Comparison of ENCODE assay signal across 8 cellular contexts in the genomic region with DNA sequence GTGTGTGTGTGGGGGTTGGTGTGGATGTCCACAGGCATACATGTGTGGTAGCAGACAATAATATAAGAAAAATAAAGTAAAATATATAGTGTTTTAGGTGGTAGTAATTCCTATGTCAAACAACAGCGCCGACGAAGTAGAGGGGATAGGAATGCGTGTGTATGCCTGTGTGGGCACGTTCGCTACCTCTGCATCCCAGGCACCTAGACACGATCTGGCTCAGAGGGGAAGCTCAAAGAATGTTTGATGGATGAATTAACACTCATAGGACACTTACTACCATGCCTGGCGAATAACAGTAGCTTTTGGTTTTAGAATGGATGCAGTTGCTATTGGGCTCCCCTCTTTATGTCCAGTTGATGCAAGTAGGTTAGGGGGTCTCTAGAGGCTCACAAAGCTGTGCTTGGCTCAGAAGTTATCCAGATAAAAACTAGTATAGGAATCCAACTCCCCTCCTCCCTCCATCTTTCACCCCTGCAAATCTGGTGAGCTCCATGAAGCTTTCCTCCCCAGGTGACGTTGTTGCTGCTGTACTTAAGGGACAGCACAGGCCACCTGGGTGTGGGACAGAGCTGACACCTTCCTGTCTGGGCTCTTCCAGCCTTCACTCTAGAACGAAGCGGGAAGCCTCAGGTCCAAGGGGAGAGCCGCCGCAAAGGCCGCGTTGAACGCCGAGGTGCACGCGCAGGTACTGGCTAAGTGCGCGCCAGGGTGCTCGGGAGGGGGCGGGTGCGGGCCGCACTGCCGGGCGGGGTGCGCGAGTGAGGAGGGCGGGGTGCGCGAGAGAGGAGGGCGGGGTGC.
DNase-seq lines count a peak whose midpoint lies in the region; ATAC-seq and TF ChIP-seq lines count a peak whose summit lies in the region.

No MANE protein-coding gene starts in this region.

- H3K27me3 Mint-ChIP-seq in natural killer cell treated with Interleukin-12 subunit alpha and Interleukin-12 subunit beta and Interleukin-15 and Interleukin-18, amount 100 ng/mL, for 72 hours, result peaks cover 13 to 28% of the 10 kb centered on the region in 2 donors
- peaks cover 4 to 5% of the 10 kb centered on the region in 2 donors for H3K27me3 Mint-ChIP-seq in stimulated activated naive B cell treated with anti-CD40 and anti-IgM and Interleukin-4, amounts not matched to agents 10 μg/mL and 1 μg/mL and 100 μg/mL, for 72 hours

- H3K4me3 Mint-ChIP-seq in natural killer cell treated with Interleukin-12 subunit alpha and Interleukin-12 subunit beta and Interleukin-15 and Interleukin-18, amount 100 ng/mL, for 72 hours, result peak overlapping the region; percentile 71
- peak overlapping the region; percentile 82 to 85 for H3K4me3 Mint-ChIP-seq in stimulated activated naive B cell treated with anti-CD40 and anti-IgM and Interleukin-4, amounts not matched to agents 10 μg/mL and 1 μg/mL and 100 μg/mL, for 72 hours

- no peaks in the 10 kb centered on the region for H3K9me3 Mint-ChIP-seq in natural killer cell treated with Interleukin-12 subunit alpha and Interleukin-12 subunit beta and Interleukin-15 and Interleukin-18, amount 100 ng/mL, for 72 hours
- no peaks in the 10 kb centered on the region for H3K9me3 Mint-ChIP-seq in stimulated activated naive B cell treated with anti-CD40 and anti-IgM and Interleukin-4, amounts not matched to agents 10 μg/mL and 1 μg/mL and 100 μg/mL, for 72 hours

- ATAC-seq in GM18511 (IDR thresholded peaks at IDR 0.05; ENCODE audit: unreplicated experiment) (peak; percentile 39), HG03354 (IDR thresholded peaks at IDR 0.05; ENCODE audit: poor library complexity, severe bottlenecking, unreplicated experiment) (no peak)
- ATAC-seq in natural killer cell treated with Interleukin-12 subunit alpha and Interleukin-12 subunit beta and Interleukin-15 and Interleukin-18, amount 100 ng/mL, for 72 hours, result peak; percentile 67 to 86
- ATAC-seq in stimulated activated naive B cell treated with anti-CD40 and anti-IgM and Interleukin-4, amounts not matched to agents 10 μg/mL and 1 μg/mL and 100 μg/mL, for 72 hours (replicated peaks), result peak; percentile 59 to 60

- TF ChIP-seq CTCF in epithelial cell of esophagus (IDR thresholded peaks at IDR 0.05; ENCODE audit: insufficient read depth, low read depth, low read length, missing control alignments), result no peak

- no peaks in the 10 kb centered on the region for H3K36me3 Mint-ChIP-seq in natural killer cell treated with Interleukin-12 subunit alpha and Interleukin-12 subunit beta and Interleukin-15 and Interleukin-18, amount 100 ng/mL, for 72 hours
- H3K36me3 Mint-ChIP-seq in stimulated activated naive B cell treated with anti-CD40 and anti-IgM and Interleukin-4, amounts not matched to agents 10 μg/mL and 1 μg/mL and 100 μg/mL, for 72 hours, result no peaks in the 10 kb centered on the region

- H3K4me1 Mint-ChIP-seq in natural killer cell treated with Interleukin-12 subunit alpha and Interleukin-12 subunit beta and Interleukin-15 and Interleukin-18, amount 100 ng/mL, for 72 hours (ENCODE audit: low read depth in 2 of 2), result peaks cover 4 to 6% of the 10 kb centered on the region in 2 donors
- H3K4me1 Mint-ChIP-seq in stimulated activated naive B cell treated with anti-CD40 and anti-IgM and Interleukin-4, amounts not matched to agents 10 μg/mL and 1 μg/mL and 100 μg/mL, for 72 hours, result peaks cover 9 to 15% of the 10 kb centered on the region in 2 donors

- peak overlapping the region; percentile 41 for H3K4me3 ChIP-seq in epithelial cell of esophagus (ENCODE audit: low read length)

- no peak overlapping the region for H3K27ac Mint-ChIP-seq in natural killer cell treated with Interleukin-12 subunit alpha and Interleukin-12 subunit beta and Interleukin-15 and Interleukin-18, amount 100 ng/mL, for 72 hours
- H3K27ac Mint-ChIP-seq in stimulated activated naive B cell treated with anti-CD40 and anti-IgM and Interleukin-4, amounts not matched to agents 10 μg/mL and 1 μg/mL and 100 μg/mL, for 72 hours, result peak overlapping the region; percentile 86

- DNase-seq in NCI-H146 (lab: John Stamatoyannopoulos, UW), result peak; percentile 67
- DNase-seq in activated CD8-positive, alpha-beta memory T cell treated with anti-CD3 and anti-CD28 coated beads, Interleukin-2, amount 50 U/mL, for 4 hours, result peak; percentile 77
- peak; percentile 65 for DNase-seq in epithelial cell of esophagus (ENCODE audit: low read depth)
- DNase-seq in natural killer cell treated with Interleukin-12 subunit alpha and Interleukin-12 subunit beta and Interleukin-15 and Interleukin-18, amount 100 ng/mL, for 72 hours (ENCODE audit: low spot score), result no peak
- peak; percentile 24 for DNase-seq in stimulated activated naive B cell treated with anti-CD40 and anti-IgM and Interleukin-4, amounts not matched to agents 10 μg/mL and 1 μg/mL and 100 μg/mL, for 72 hours
- DNase-seq in NCI-H2196 treated with DMSO at 0.1 percent for 48 hours (lab: John Stamatoyannopoulos, UW; ENCODE audit: unreplicated experiment), result no peak

Comparison
In these comparisons a context has a peak if more than half of its experiments do, and no peak if none do; other contexts are left out.
1. DNase-seq: peak in NCI-H146 (single experiment), activated CD8-positive, alpha-beta memory T cell treated with anti-CD3 and anti-CD28 coated beads, Interleukin-2, amount 50 U/mL, for 4 hours (single experiment), epithelial cell of esophagus (single experiment) and stimulated activated naive B cell treated with anti-CD40 and anti-IgM and Interleukin-4, amounts not matched to agents 10 μg/mL and 1 μg/mL and 100 μg/mL, for 72 hours (single experiment); none in natural killer cell treated with Interleukin-12 subunit alpha and Interleukin-12 subunit beta and Interleukin-15 and Interleukin-18, amount 100 ng/mL, for 72 hours (single experiment) and NCI-H2196 treated with DMSO at 0.1 percent for 48 hours (single experiment).